25 cellular contexts compared by ENCODE assay signal in genomic region chr7:149683898-149684297, GRCh38.
DNase-seq lines count a peak whose midpoint lies in the region; ATAC-seq, FAIRE-seq and TF ChIP-seq lines count a peak whose summit lies in the region.
"Had no signal": no experiment of that assay in that cellular context is flagged by ENCODE, and none has a peak within 500 bp of the region (broad histone marks: within the 10 kb centered on the region; RNA-seq: fewer than 3 reads in every experiment).

No MANE protein-coding gene starts in this region.

- peaks cover 5% of the 10 kb centered on the region; the same call in 2 of the 3 replicates for H3K36me3 Mint-ChIP-seq in GM23338 (ENCODE audit: low read depth)
- no peaks in the 10 kb centered on the region; the same call in 1 of the 2 replicates for H3K36me3 Mint-ChIP-seq in WTC11
- peaks cover 8 to 9% of the 10 kb centered on the region in 2 donors for H3K36me3 Mint-ChIP-seq in activated naive CD4-positive, alpha-beta T cell treated with anti-CD3 and anti-CD28 coated beads, Interleukin-2, amount 50 U/mL, for 72 hours
- H3K36me3 Mint-ChIP-seq: CD14-positive monocyte had no signal

- H3K9me3 Mint-ChIP-seq in GM23338 (peaks cover 1% of the 10 kb centered on the region; the same call in 2 of the 3 replicates), WTC11 (peaks cover 26% of the 10 kb centered on the region)
- peaks cover 5 to 7% of the 10 kb centered on the region in 2 donors for H3K9me3 Mint-ChIP-seq in activated naive CD4-positive, alpha-beta T cell treated with anti-CD3 and anti-CD28 coated beads, Interleukin-2, amount 50 U/mL, for 72 hours
- H3K9me3 Mint-ChIP-seq: CD4-positive, alpha-beta T cell; HFFc6 had no signal

- no peaks in the 10 kb centered on the region for H3K27me3 ChIP-seq in GM23338 (ENCODE audit: insufficient read depth)
- no peaks in the 10 kb centered on the region for H3K27me3 ChIP-seq in MM.1S (replicated peaks; ENCODE audit: insufficient read depth, low read length)
- H3K27me3 ChIP-seq: BLaER1 had no signal

- peak; percentile 84 for FAIRE-seq in A204.1 (lab: Jason Lieb, UNC)
- peak; percentile 40 for FAIRE-seq in frontal cortex (lab: Jason Lieb, UNC)
- FAIRE-seq: D721Med, GM12892, GM19239, H54 had no signal

- H4K20me1 ChIP-seq in GM23338 (replicated peaks; ENCODE audit: insufficient read depth) (no peaks in the 10 kb centered on the region), MM.1S (ENCODE audit: insufficient read depth, low read length) (no peaks in the 10 kb centered on the region)
- H4K20me1 ChIP-seq: BLaER1 had no signal

- no peak overlapping the region for H3K9ac ChIP-seq in MM.1S (ENCODE audit: low read length)
- H3K9ac ChIP-seq: BLaER1 had no signal

- ATAC-seq in GM23338 (no peak), WTC11 (no peak), HG02885 (IDR thresholded peaks at IDR 0.05; ENCODE audit: poor library complexity, unreplicated experiment) (no peak), GM19455 (IDR thresholded peaks at IDR 0.05; ENCODE audit: unreplicated experiment) (no peak)
- ATAC-seq in activated naive CD4-positive, alpha-beta T cell treated with anti-CD3 and anti-CD28 coated beads, Interleukin-2, amount 50 U/mL, for 72 hours: no peak

- H3K36me3 ChIP-seq in GM23338 (ENCODE audit: insufficient read depth): no peaks in the 10 kb centered on the region
- H3K36me3 ChIP-seq in MM.1S (replicated peaks; ENCODE audit: insufficient read depth, low read length): no peaks in the 10 kb centered on the region
- H3K36me3 ChIP-seq: BLaER1, HAP-1 had no signal

- H3K27ac ChIP-seq in GM23338 (ENCODE audit: low read depth): no peak overlapping the region
- H3K27ac ChIP-seq in MM.1S (ENCODE audit: low read length): no peak overlapping the region
- H3K27ac ChIP-seq: BLaER1 had no signal

- H3K4me2 ChIP-seq in GM23338 (no peak overlapping the region), MM.1S (ENCODE audit: low read depth, low read length) (no peak overlapping the region)

- H3K79me2 ChIP-seq in GM23338 (replicated peaks; ENCODE audit: insufficient read depth) (no peaks in the 10 kb centered on the region), MM.1S (ENCODE audit: low read length) (no peaks in the 10 kb centered on the region)

- H3F3A ChIP-seq in GM23338 (replicated peaks; ENCODE audit: low read depth): no peaks in the 10 kb centered on the region
- H3F3A ChIP-seq in MM.1S (ENCODE audit: insufficient read depth, low read length): no peaks in the 10 kb centered on the region

- POLR2A ChIA-PET in WTC11 (lab: Charles Lee): no interaction called here

- H3K4me3 Mint-ChIP-seq in GM23338 (no peak overlapping the region), WTC11 (no peak overlapping the region)
- H3K4me3 Mint-ChIP-seq: B cell; CD14-positive monocyte; CD4-positive, alpha-beta T cell; CD8-positive, alpha-beta memory T cell; HFFc6 had no signal

- no peaks in the 10 kb centered on the region for H3K9me3 ChIP-seq in MM.1S (replicated peaks; ENCODE audit: insufficient read depth, low read length)
- H3K9me3 ChIP-seq: HAP-1 had no signal

- H2AFZ ChIP-seq in GM23338 (no peak overlapping the region), MM.1S (ENCODE audit: low read length) (no peak overlapping the region)

- H3K27me3 Mint-ChIP-seq in GM23338 (ENCODE audit: insufficient read depth, low read depth, poor library complexity) (no peaks in the 10 kb centered on the region), WTC11 (ENCODE audit: low read depth) (no peaks in the 10 kb centered on the region)

- H3K4me1 ChIP-seq in GM23338 (ENCODE audit: insufficient read depth): peaks cover 51% of the 10 kb centered on the region
- H3K4me1 ChIP-seq in MM.1S (ENCODE audit: low read length): no peaks in the 10 kb centered on the region

- CTCF ChIA-PET in WTC11 (lab: Charles Lee): interaction anchor here (1.0 to 5.7 kb wide), 4 partner anchors 14 to 22 kb away, joined by 3 to 50 read pairs (median 5); no protein-coding TSS in a partner anchor

- DNase-seq in GM23338 (ENCODE audit: low spot score) (no peak), WTC11 (ENCODE audit: low spot score) (no peak), frontal cortex (ENCODE audit: low spot score in 2 of 2) (no peak), MM.1S (no peak)
- DNase-seq in activated naive CD4-positive, alpha-beta T cell treated with anti-CD3 and anti-CD28 coated beads, Interleukin-2, amount 50 U/mL, for 72 hours (ENCODE audit: low spot score in 2 of 2): no peak
- DNase-seq: 8988T; CD4-positive, alpha-beta T cell; CD8-positive, alpha-beta memory T cell; DMS 273 treated with DMSO at 0.1 percent for 48 hours; DMS79; EL; GF-D8; GOT3; HFFc6 had no signal

- H3K9me2 ChIP-seq in GM23338 (ENCODE audit: insufficient read depth) (no peaks in the 10 kb centered on the region), MM.1S (replicated peaks; ENCODE audit: insufficient read depth, low read length) (no peaks in the 10 kb centered on the region)

- TF ChIP-seq CTCF in GM23338 (conservative IDR thresholded peaks at IDR 0.05; ENCODE audit: low read depth in 2 of 2) (no peak), WTC11 (IDR thresholded peaks at IDR 0.05) (no peak), MM.1S (IDR thresholded peaks at IDR 0.05; ENCODE audit: low read length) (no peak)

- H3K27ac Mint-ChIP-seq in GM23338 (peak overlapping the region; percentile 47; the same call in 1 of the 2 replicates), WTC11 (no peak overlapping the region)
- H3K27ac Mint-ChIP-seq in activated naive CD4-positive, alpha-beta T cell treated with anti-CD3 and anti-CD28 coated beads, Interleukin-2, amount 50 U/mL, for 72 hours: no peak overlapping the region
- H3K27ac Mint-ChIP-seq: B cell; CD14-positive monocyte; CD4-positive, alpha-beta T cell; HFFc6 had no signal

- H3K4me1 Mint-ChIP-seq in GM23338: peaks cover 46% of the 10 kb centered on the region
- H3K4me1 Mint-ChIP-seq in WTC11: peaks cover 44% of the 10 kb centered on the region
- H3K4me1 Mint-ChIP-seq: B cell; CD8-positive, alpha-beta memory T cell had no signal

- no peak overlapping the region for H3K4me3 ChIP-seq in GM23338
- H3K4me3 ChIP-seq in MM.1S (ENCODE audit: low read length): no peak overlapping the region
- H3K4me3 ChIP-seq: BLaER1, HAP-1 had no signal

TF ChIP-seq in GM23338, 12 proteins besides CTCF, POLR2A, EP300 and RAD21 (continues in another document):
- no peak for TF ChIP-seq CREB1 (CRISPR knock-in tag; IDR thresholded peaks at IDR 0.05; ENCODE audit: low read depth)
- TF ChIP-seq ZNF114 (CRISPR knock-in tag; IDR thresholded peaks at IDR 0.05): no peak
- TF ChIP-seq STAT1 (IDR thresholded peaks at IDR 0.05; ENCODE audit: unreplicated experiment): no peak

TF ChIP-seq in WTC11, 78 proteins besides CTCF, POLR2A, EP300 and RAD21:
- no peak for TF ChIP-seq SMAD4 (CRISPR knock-in tag; IDR thresholded peaks at IDR 0.05)
- peak; percentile 97 for TF ChIP-seq HMGA2 (CRISPR knock-in tag; IDR thresholded peaks at IDR 0.05)
- no peak for TF ChIP-seq CREB1 (CRISPR knock-in tag; IDR thresholded peaks at IDR 0.05)
TF ChIP-seq in WTC11: peak in this region for 1.
